ENCODE assay signal across 1 cellular context in the genomic region with DNA sequence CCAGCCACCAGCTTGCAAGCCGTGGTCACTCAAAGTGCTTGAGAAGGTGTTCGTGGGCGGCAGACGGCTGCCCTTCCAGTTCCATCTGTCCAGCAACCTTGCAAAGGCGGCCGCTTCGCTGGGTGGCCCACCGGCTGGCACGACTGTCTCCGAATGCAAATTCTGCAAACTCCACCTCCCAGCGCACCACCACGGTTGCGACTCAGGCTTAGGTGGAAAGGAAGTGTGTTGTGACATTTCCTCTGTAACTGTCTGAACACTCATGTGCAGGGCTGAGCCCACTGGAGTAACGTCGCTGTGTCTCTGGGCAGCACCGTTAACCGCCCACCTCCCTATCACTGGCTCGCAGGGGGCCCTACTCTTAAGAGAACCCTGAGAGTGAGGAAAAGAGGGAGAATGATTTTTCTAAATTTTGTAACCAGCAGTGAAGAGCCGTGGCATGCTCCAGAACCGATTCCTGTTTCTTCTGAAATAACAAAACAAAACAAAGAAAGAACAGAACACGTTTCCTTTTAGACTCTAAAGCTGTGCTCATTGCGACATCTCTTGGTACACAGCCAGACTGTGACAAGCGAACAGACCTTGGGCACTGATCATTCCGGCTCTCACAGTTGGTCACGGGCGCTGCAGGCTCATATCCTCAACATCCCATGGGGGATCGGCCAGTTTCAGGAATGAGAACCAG.
TF ChIP-seq lines count a peak whose summit lies in the region.

A gene with protein sequence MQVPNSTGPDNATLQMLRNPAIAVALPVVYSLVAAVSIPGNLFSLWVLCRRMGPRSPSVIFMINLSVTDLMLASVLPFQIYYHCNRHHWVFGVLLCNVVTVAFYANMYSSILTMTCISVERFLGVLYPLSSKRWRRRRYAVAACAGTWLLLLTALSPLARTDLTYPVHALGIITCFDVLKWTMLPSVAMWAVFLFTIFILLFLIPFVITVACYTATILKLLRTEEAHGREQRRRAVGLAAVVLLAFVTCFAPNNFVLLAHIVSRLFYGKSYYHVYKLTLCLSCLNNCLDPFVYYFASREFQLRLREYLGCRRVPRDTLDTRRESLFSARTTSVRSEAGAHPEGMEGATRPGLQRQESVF (minus strand): TSS at position 155 of the 685 bp plus-strand sequence. CDS start 70,627 bp downstream, outside the sequence.

TF ChIP-seq in HepG2, 621 proteins besides CTCF, POLR2A, EP300 and RAD21 (continued from another document):
- TF ChIP-seq, protein P1, sequence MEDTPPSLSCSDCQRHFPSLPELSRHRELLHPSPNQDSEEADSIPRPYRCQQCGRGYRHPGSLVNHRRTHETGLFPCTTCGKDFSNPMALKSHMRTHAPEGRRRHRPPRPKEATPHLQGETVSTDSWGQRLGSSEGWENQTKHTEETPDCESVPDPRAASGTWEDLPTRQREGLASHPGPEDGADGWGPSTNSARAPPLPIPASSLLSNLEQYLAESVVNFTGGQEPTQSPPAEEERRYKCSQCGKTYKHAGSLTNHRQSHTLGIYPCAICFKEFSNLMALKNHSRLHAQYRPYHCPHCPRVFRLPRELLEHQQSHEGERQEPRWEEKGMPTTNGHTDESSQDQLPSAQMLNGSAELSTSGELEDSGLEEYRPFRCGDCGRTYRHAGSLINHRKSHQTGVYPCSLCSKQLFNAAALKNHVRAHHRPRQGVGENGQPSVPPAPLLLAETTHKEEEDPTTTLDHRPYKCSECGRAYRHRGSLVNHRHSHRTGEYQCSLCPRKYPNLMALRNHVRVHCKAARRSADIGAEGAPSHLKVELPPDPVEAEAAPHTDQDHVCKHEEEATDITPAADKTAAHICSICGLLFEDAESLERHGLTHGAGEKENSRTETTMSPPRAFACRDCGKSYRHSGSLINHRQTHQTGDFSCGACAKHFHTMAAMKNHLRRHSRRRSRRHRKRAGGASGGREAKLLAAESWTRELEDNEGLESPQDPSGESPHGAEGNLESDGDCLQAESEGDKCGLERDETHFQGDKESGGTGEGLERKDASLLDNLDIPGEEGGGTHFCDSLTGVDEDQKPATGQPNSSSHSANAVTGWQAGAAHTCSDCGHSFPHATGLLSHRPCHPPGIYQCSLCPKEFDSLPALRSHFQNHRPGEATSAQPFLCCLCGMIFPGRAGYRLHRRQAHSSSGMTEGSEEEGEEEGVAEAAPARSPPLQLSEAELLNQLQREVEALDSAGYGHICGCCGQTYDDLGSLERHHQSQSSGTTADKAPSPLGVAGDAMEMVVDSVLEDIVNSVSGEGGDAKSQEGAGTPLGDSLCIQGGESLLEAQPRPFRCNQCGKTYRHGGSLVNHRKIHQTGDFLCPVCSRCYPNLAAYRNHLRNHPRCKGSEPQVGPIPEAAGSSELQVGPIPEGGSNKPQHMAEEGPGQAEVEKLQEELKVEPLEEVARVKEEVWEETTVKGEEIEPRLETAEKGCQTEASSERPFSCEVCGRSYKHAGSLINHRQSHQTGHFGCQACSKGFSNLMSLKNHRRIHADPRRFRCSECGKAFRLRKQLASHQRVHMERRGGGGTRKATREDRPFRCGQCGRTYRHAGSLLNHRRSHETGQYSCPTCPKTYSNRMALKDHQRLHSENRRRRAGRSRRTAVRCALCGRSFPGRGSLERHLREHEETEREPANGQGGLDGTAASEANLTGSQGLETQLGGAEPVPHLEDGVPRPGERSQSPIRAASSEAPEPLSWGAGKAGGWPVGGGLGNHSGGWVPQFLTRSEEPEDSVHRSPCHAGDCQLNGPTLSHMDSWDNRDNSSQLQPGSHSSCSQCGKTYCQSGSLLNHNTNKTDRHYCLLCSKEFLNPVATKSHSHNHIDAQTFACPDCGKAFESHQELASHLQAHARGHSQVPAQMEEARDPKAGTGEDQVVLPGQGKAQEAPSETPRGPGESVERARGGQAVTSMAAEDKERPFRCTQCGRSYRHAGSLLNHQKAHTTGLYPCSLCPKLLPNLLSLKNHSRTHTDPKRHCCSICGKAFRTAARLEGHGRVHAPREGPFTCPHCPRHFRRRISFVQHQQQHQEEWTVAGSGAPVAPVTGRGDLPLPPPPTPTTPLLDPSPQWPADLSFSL (CRISPR knock-in tag; IDR thresholded peaks at IDR 0.05) = peak; percentile 2; the same call in 1 of the 2 replicates
- TF ChIP-seq HMG20A (CRISPR knock-in tag; IDR thresholded peaks at IDR 0.05; ENCODE audit: borderline replicate concordance) = no peak
